ENCODE assay signal across 11 cellular contexts in genomic region chr6:121666809-121667208, GRCh38.
A peak's percentile ranks its signal among the peaks of the same experiment; 100 is the strongest.
DNase-seq lines count a peak whose midpoint lies in the region; ATAC-seq, FAIRE-seq and TF ChIP-seq lines count a peak whose summit lies in the region.
"Had no signal": no experiment of that assay in that cellular context is flagged by ENCODE, and none has a peak within 500 bp of the region (broad histone marks: within the 10 kb centered on the region; RNA-seq: fewer than 3 reads in every experiment).

No MANE protein-coding gene starts in this region.

- H3K27ac ChIP-seq in keratinocyte (ENCODE audit: control insufficient read depth, insufficient read depth, low read length): no peak overlapping the region
- H3K27ac ChIP-seq: tibial artery had no signal

- H3K9me3 Mint-ChIP-seq in activated T-cell treated with anti-CD3 and anti-CD28 coated beads, Interleukin-2, amount 50 U/mL, for 4 hours: peaks cover 3% of the 10 kb centered on the region

- peak; percentile 43 for FAIRE-seq in keratinocyte (lab: Jason Lieb, UNC)

- no peaks in the 10 kb centered on the region for H3K79me2 ChIP-seq in keratinocyte (ENCODE audit: control insufficient read depth, insufficient read depth, low read length)

- in situ Hi-C loops in astrocyte of the spinal cord (cut with HindIII; ENCODE audit: low sequenced_read_pairs): no loop called here

- H3K36me3 ChIP-seq in keratinocyte (ENCODE audit: control insufficient read depth in 2 of 2, extremely low read depth in 1 of 2, insufficient read depth in 2 of 2, low read length in 2 of 2): no peaks in the 10 kb centered on the region
- H3K36me3 ChIP-seq: tibial artery had no signal

- no peaks in the 10 kb centered on the region for H3K27me3 Mint-ChIP-seq in activated T-cell treated with anti-CD3 and anti-CD28 coated beads, Interleukin-2, amount 50 U/mL, for 4 hours (ENCODE audit: low read depth)
- H3K27me3 Mint-ChIP-seq: CD4-positive, CD25-positive, alpha-beta regulatory T cell had no signal

- no peaks in the 10 kb centered on the region for H3K9me1 ChIP-seq in keratinocyte (ENCODE audit: control insufficient read depth, extremely low read depth, insufficient read depth, low read length)

- no peaks in the 10 kb centered on the region for H3K36me3 Mint-ChIP-seq in activated T-cell treated with anti-CD3 and anti-CD28 coated beads, Interleukin-2, amount 50 U/mL, for 4 hours (ENCODE audit: insufficient read depth)
- H3K36me3 Mint-ChIP-seq: CD4-positive, CD25-positive, alpha-beta regulatory T cell had no signal

- H3K4me3 ChIP-seq in astrocyte of the spinal cord (ENCODE audit: low read depth, low read length): no peak overlapping the region
- no peak overlapping the region for H3K4me3 ChIP-seq in keratinocyte (ENCODE audit: control insufficient read depth in 2 of 3, extremely low read depth in 1 of 3, insufficient read depth in 2 of 3, low read depth in 1 of 3, low read length in 3 of 3)
- H3K4me3 ChIP-seq: tibial artery had no signal

- no peak overlapping the region for H3K4me3 Mint-ChIP-seq in activated T-cell treated with anti-CD3 and anti-CD28 coated beads, Interleukin-2, amount 50 U/mL, for 4 hours
- H3K4me3 Mint-ChIP-seq: CD4-positive, CD25-positive, alpha-beta regulatory T cell had no signal

- no peak overlapping the region for H3K9ac ChIP-seq in keratinocyte (ENCODE audit: control insufficient read depth, extremely low read depth, insufficient read depth, low read length)

- dilution Hi-C loops in keratinocyte (cut with MboI; ENCODE audit: extremely low pct_ligation_motif_present, low sequenced_read_pairs): no loop called here

- H3K4me1 ChIP-seq in keratinocyte (ENCODE audit: control insufficient read depth, extremely low read depth, insufficient read depth, low read length): peaks cover 5% of the 10 kb centered on the region

- no peak for ATAC-seq in activated T-cell treated with anti-CD3 and anti-CD28 coated beads, Interleukin-2, amount 50 U/mL, for 4 hours

- H4K20me1 ChIP-seq in keratinocyte (ENCODE audit: control insufficient read depth, extremely low read depth, insufficient read depth, low read length): no peaks in the 10 kb centered on the region

- no peaks in the 10 kb centered on the region for H3K9me3 ChIP-seq in keratinocyte (ENCODE audit: control insufficient read depth, low read depth, low read length)
- H3K9me3 ChIP-seq: tibial artery had no signal

- no peak overlapping the region for H3K4me2 ChIP-seq in keratinocyte (ENCODE audit: control insufficient read depth, extremely low read depth, insufficient read depth, low read depth, low read length)

- TF ChIP-seq CTCF in astrocyte of the spinal cord (IDR thresholded peaks at IDR 0.05; ENCODE audit: low read depth, low read length) (no peak), keratinocyte (optimal IDR thresholded peaks at IDR 0.05 in 1 of 3, IDR thresholded peaks at IDR 0.05 in 1 of 3, conservative IDR thresholded peaks at IDR 0.05 in 1 of 3; ENCODE audit: extremely low read depth in 1 of 3, insufficient read depth in 2 of 3, low read length in 3 of 3) (no peak)

- no peaks in the 10 kb centered on the region for H3K27me3 ChIP-seq in keratinocyte (ENCODE audit: control insufficient read depth, extremely low read depth, insufficient read depth, low read length)
- H3K27me3 ChIP-seq: tibial artery had no signal

- peak; percentile 75 for DNase-seq in AG08395 (ENCODE audit: low spot score)
- DNase-seq in Kasumi-1 (lab: John Stamatoyannopoulos, UW): peak; percentile 12 to 36
- peak; percentile 85 for DNase-seq in astrocyte of the spinal cord (ENCODE audit: low read depth, low spot score)
- no peak for DNase-seq in keratinocyte (ENCODE audit: low read depth, low spot score)
- no peak for DNase-seq in activated T-cell treated with anti-CD3 and anti-CD28 coated beads, Interleukin-2, amount 50 U/mL, for 4 hours
- no peak for DNase-seq in NCI-H2107 treated with DMSO at 0.1 percent for 48 hours (lab: John Stamatoyannopoulos, UW; ENCODE audit: unreplicated experiment)
- no peak for DNase-seq in activated gamma-delta T cell (lab: John Stamatoyannopoulos, UW)
- DNase-seq in NCI-H748 (lab: John Stamatoyannopoulos, UW; ENCODE audit: unreplicated experiment): no peak
- DNase-seq: CD4-positive, CD25-positive, alpha-beta regulatory T cell; NK-92 treated with Interleukin-12 subunit alpha and Interleukin-12 subunit beta, amount 100 ng/mL, for 24 hours; tibial artery had no signal

- H2AFZ ChIP-seq in keratinocyte (ENCODE audit: control insufficient read depth, low read length): no peak overlapping the region

- H3K4me1 Mint-ChIP-seq in activated T-cell treated with anti-CD3 and anti-CD28 coated beads, Interleukin-2, amount 50 U/mL, for 4 hours (ENCODE audit: low read depth): no peaks in the 10 kb centered on the region
- H3K4me1 Mint-ChIP-seq: CD4-positive, CD25-positive, alpha-beta regulatory T cell had no signal

Comparison
In these comparisons a context has a peak if more than half of its experiments do, and no peak if none do; other contexts are left out.
1. DNase-seq: peak in AG08395 (single experiment), Kasumi-1 (2 of 2) and astrocyte of the spinal cord (single experiment); none in keratinocyte (single experiment), activated T-cell treated with anti-CD3 and anti-CD28 coated beads, Interleukin-2, amount 50 U/mL, for 4 hours (single experiment), NCI-H2107 treated with DMSO at 0.1 percent for 48 hours (single experiment), activated gamma-delta T cell (single experiment) and NCI-H748 (single experiment).